Comparison of ENCODE assay signal across 32 cellular contexts in the genomic region with DNA sequence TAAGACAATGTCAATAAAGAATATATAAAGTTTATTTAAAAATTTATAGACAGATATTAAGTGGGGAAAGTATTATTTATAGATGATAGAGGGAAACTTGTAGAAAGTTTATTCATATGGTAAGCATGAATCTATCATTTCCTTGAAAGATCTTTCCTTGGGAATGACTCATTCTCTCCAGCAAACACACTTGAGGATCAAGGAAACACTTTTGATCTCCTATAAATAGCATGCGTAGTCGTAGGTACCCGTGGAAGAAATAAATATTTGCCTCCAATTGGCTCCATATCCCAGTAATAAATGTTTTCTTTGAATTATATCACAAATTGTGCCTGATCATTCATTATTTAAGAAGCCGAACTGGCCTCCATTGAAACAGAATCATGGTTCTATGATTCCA.
"Had no signal": no experiment of that assay in that cellular context is flagged by ENCODE, and none has a peak within 500 bp of the region (broad histone marks: within the 10 kb centered on the region; RNA-seq: fewer than 3 reads in every experiment).

No MANE protein-coding gene starts in this region.

- H3K27ac Mint-ChIP-seq: dendritic cell treated with granulocyte-macrophage colony-stimulating factor and Interleukin-4, amounts not matched to agents 40 ng/mL and 50 ng/mL, for 4 days; memory B cell; mesothelial cell of epicardium; naive B cell; natural killer cell treated with Interleukin-12 subunit alpha and Interleukin-12 subunit beta and Interleukin-15 and Interleukin-18, amount 100 ng/mL, for 72 hours; progenitor cell of endocrine pancreas; type B pancreatic cell had no signal

- H2AFZ ChIP-seq: parathyroid adenoma had no signal

- H3K27ac ChIP-seq: colonic mucosa, esophagus muscularis mucosa, heart right ventricle, neutrophil, parathyroid adenoma, right lobe of liver, testis, tibial artery had no signal

- H3K36me3 ChIP-seq: colonic mucosa, esophagus muscularis mucosa, heart right ventricle, neutrophil, right lobe of liver, stomach, tibial artery had no signal

- H3K9me3 ChIP-seq: colonic mucosa, esophagus muscularis mucosa, heart right ventricle, mucosa of descending colon, neutrophil, right lobe of liver, stomach, testis, tibial artery had no signal

- H3K27me3 ChIP-seq: colonic mucosa, esophagus muscularis mucosa, right lobe of liver, testis, tibial artery had no signal

- H3K4me1 Mint-ChIP-seq: memory B cell, naive B cell had no signal

- H3K36me3 Mint-ChIP-seq: memory B cell; mesothelial cell of epicardium; naive B cell; natural killer cell treated with Interleukin-12 subunit alpha and Interleukin-12 subunit beta and Interleukin-15 and Interleukin-18, amount 100 ng/mL, for 72 hours; type B pancreatic cell had no signal

- H3K9me3 Mint-ChIP-seq: dendritic cell treated with granulocyte-macrophage colony-stimulating factor and Interleukin-4, amounts not matched to agents 40 ng/mL and 50 ng/mL, for 4 days; memory B cell; mesothelial cell of epicardium; naive B cell; natural killer cell treated with Interleukin-12 subunit alpha and Interleukin-12 subunit beta and Interleukin-15 and Interleukin-18, amount 100 ng/mL, for 72 hours; neural crest cell; type B pancreatic cell had no signal

- DNase-seq: colonic mucosa; effector CD8-positive, alpha-beta T cell; foreskin melanocyte; glutamatergic neuron; heart right ventricle; hippocampal formation; left colon; left ventricle myocardium superior; mucosa of descending colon; naive B cell; right lobe of liver; small intestine; stimulated activated CD4-positive, alpha-beta T cell treated with anti-CD3 and anti-CD28 coated beads, Interleukin-15, amount 100 ng/mL, for 24 hours; stimulated activated CD4-positive, alpha-beta T cell treated with anti-CD3 and anti-CD28 coated beads, Interleukin-2, amount 100 ng/mL, for 48 hours; stimulated activated naive CD4-positive, alpha-beta T cell; stomach; testis; tibial artery had no signal

- H3K4me3 Mint-ChIP-seq: dendritic cell treated with granulocyte-macrophage colony-stimulating factor and Interleukin-4, amounts not matched to agents 40 ng/mL and 50 ng/mL, for 4 days; memory B cell; mesothelial cell of epicardium; naive B cell; natural killer cell treated with Interleukin-12 subunit alpha and Interleukin-12 subunit beta and Interleukin-15 and Interleukin-18, amount 100 ng/mL, for 72 hours; neural crest cell; type B pancreatic cell had no signal

- H3K4me3 ChIP-seq: colonic mucosa, esophagus muscularis mucosa, heart right ventricle, lung, mucosa of descending colon, right lobe of liver, stomach, testis, tibial artery had no signal

- H3K4me1 ChIP-seq: colonic mucosa, esophagus muscularis mucosa, heart right ventricle, parathyroid adenoma, right lobe of liver, testis, tibial artery had no signal

- H3K27me3 Mint-ChIP-seq: type B pancreatic cell had no signal

- H3K9ac ChIP-seq: parathyroid adenoma had no signal

- H3K79me2 ChIP-seq: parathyroid adenoma had no signal

- FAIRE-seq: endothelial cell of umbilical vein, islet of Langerhans, small intestine, urothelium cell line had no signal

- ATAC-seq: heart right ventricle; left colon; left ventricle myocardium superior; mucosa of descending colon; natural killer cell treated with Interleukin-12 subunit alpha and Interleukin-12 subunit beta and Interleukin-15 and Interleukin-18, amount 100 ng/mL, for 72 hours; right lobe of liver had no signal
